In genomic region chrX:24676403-24677024, GRCh38 we compare ENCODE assay signal across 8 cellular contexts. TPM values are rescaled to one million over a fixed set of nuclear protein-coding genes. Genes with fewer than 3 reads are reported as not detected.
A peak's percentile ranks its signal among the peaks of the same experiment; 100 is the strongest.
DNase-seq lines count a peak whose midpoint lies in the region; ATAC-seq, FAIRE-seq and TF ChIP-seq lines count a peak whose summit lies in the region.

No MANE protein-coding gene starts in this region.

- no peak for DNase-seq in AG10803 (ENCODE audit: low read depth)
- no peak for DNase-seq in T-helper 17 cell
- no peak for DNase-seq in NCI-H510A (lab: John Stamatoyannopoulos, UW)
- DNase-seq in HuH-7 (ENCODE audit: low spot score), result no peak
- no peak for DNase-seq in 8988T
- DNase-seq in activated CD4-positive, CD25-positive, alpha-beta regulatory T cell (lab: John Stamatoyannopoulos, UW), result no peak

- ATAC-seq in GM18511 (IDR thresholded peaks at IDR 0.05; ENCODE audit: unreplicated experiment) (peak; percentile 71), T-helper 17 cell (peak; percentile 60)

- no peak overlapping the region for H3K27ac Mint-ChIP-seq in T-helper 17 cell

- TF ChIP-seq CTCF in AG10803 (conservative IDR thresholded peaks at IDR 0.05; ENCODE audit: low read length), result peak; percentile 61

- H3K36me3 Mint-ChIP-seq in T-helper 17 cell (ENCODE audit: low read depth), result no peaks in the 10 kb centered on the region

- H3K4me3 ChIP-seq in AG10803 (ENCODE audit: low read length), result no peak overlapping the region

- no peak overlapping the region for H3K4me3 Mint-ChIP-seq in T-helper 17 cell

- no peaks in the 10 kb centered on the region for H3K4me1 Mint-ChIP-seq in T-helper 17 cell

- no peaks in the 10 kb centered on the region for H3K9me3 ChIP-seq in T-helper 17 cell (ENCODE audit: control insufficient read depth, low read length, poor library complexity, severe bottlenecking)

- no peaks in the 10 kb centered on the region for H3K27me3 Mint-ChIP-seq in T-helper 17 cell

- FAIRE-seq in islet of Langerhans (lab: Jason Lieb, UNC), result peak; percentile 93

RNA-seq across cellular contexts. Expression of gene POLA1, which starts 17.2 kb away (rescaled TPM):
- 1 to 10 TPM; 7.7 to 8.7 TPM for total RNA-seq in T-helper 17 cell

RNA-seq across cellular contexts. Expression of gene PCYT1B, which starts 29.4 kb away (rescaled TPM):
- total RNA-seq in T-helper 17 cell, result 1 to 10 TPM in 1 of 2 donors, under 1 TPM in 1; 0.07 to 8.5 TPM
